1 cellular context compared by ENCODE assay signal in genomic region chr6:90403489-90404381, GRCh38.
TF ChIP-seq lines count a peak whose summit lies in the region.

No MANE protein-coding gene starts in this region.

TF ChIP-seq in HEK293, 187 proteins besides CTCF, POLR2A, EP300 and RAD21 (continued from another document and continues in another):
- TF ChIP-seq, protein P1, sequence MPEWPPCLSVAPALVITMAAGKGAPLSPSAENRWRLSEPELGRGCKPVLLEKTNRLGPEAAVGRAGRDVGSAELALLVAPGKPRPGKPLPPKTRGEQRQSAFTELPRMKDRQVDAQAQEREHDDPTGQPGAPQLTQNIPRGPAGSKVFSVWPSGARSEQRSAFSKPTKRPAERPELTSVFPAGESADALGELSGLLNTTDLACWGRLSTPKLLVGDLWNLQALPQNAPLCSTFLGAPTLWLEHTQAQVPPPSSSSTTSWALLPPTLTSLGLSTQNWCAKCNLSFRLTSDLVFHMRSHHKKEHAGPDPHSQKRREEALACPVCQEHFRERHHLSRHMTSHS (tag by site-specific recombination; IDR thresholded peaks at IDR 0.05) = no peak
- no peak for TF ChIP-seq ZFHX2 (tag by site-specific recombination; conservative IDR thresholded peaks at IDR 0.05)
- TF ChIP-seq ZNF501 (tag by site-specific recombination; IDR thresholded peaks at IDR 0.05) = no peak
- TF ChIP-seq, protein P2, sequence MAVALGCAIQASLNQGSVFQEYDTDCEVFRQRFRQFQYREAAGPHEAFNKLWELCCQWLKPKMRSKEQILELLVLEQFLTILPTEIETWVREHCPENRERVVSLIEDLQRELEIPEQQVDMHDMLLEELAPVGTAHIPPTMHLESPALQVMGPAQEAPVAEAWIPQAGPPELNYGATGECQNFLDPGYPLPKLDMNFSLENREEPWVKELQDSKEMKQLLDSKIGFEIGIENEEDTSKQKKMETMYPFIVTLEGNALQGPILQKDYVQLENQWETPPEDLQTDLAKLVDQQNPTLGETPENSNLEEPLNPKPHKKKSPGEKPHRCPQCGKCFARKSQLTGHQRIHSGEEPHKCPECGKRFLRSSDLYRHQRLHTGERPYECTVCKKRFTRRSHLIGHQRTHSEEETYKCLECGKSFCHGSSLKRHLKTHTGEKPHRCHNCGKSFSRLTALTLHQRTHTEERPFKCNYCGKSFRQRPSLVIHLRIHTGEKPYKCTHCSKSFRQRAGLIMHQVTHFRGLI (tag by site-specific recombination; IDR thresholded peaks at IDR 0.05) = no peak
- TF ChIP-seq SP2 (tag by site-specific recombination; IDR thresholded peaks at IDR 0.05) = no peak
- TF ChIP-seq ZNF514 (tag by site-specific recombination; IDR thresholded peaks at IDR 0.05) = no peak
- TF ChIP-seq ZFP41 (tag by site-specific recombination; IDR thresholded peaks at IDR 0.05; ENCODE audit: borderline replicate concordance) = no peak
- TF ChIP-seq AEBP2 (tag by site-specific recombination; IDR thresholded peaks at IDR 0.05; ENCODE audit: borderline replicate concordance) = no peak
- TF ChIP-seq SP3 (tag by site-specific recombination; IDR thresholded peaks at IDR 0.05) = no peak
- no peak for TF ChIP-seq ZNF830 (tag by site-specific recombination; IDR thresholded peaks at IDR 0.05; ENCODE audit: low read depth)
- no peak for TF ChIP-seq MYNN (tag by site-specific recombination; IDR thresholded peaks at IDR 0.05; ENCODE audit: borderline replicate concordance)
- TF ChIP-seq ZNF341 (tag by site-specific recombination; IDR thresholded peaks at IDR 0.05; ENCODE audit: low read depth) = no peak
- no peak for TF ChIP-seq ZNF701 (tag by site-specific recombination; IDR thresholded peaks at IDR 0.05)
- TF ChIP-seq, protein P3, sequence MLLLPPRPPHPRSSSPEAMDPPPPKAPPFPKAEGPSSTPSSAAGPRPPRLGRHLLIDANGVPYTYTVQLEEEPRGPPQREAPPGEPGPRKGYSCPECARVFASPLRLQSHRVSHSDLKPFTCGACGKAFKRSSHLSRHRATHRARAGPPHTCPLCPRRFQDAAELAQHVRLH (tag by site-specific recombination; IDR thresholded peaks at IDR 0.05) = peak; percentile 62
- TF ChIP-seq ZNF335 (tag by site-specific recombination; conservative IDR thresholded peaks at IDR 0.05) = no peak
- no peak for TF ChIP-seq MEIS1 (CRISPR knock-in tag; IDR thresholded peaks at IDR 0.05; ENCODE audit: borderline replicate concordance)
- no peak for TF ChIP-seq TSHZ1 (tag by site-specific recombination; IDR thresholded peaks at IDR 0.05; ENCODE audit: borderline replicate concordance)
- no peak for TF ChIP-seq ZNF548 (tag by site-specific recombination; IDR thresholded peaks at IDR 0.05)
- TF ChIP-seq ZNF10 (tag by site-specific recombination; IDR thresholded peaks at IDR 0.05) = no peak
- TF ChIP-seq RBAK (tag by site-specific recombination; IDR thresholded peaks at IDR 0.05) = no peak
- TF ChIP-seq ZFP37 (tag by site-specific recombination; IDR thresholded peaks at IDR 0.05) = no peak
- no peak for TF ChIP-seq ZNF426 (tag by site-specific recombination; IDR thresholded peaks at IDR 0.05)
- no peak for TF ChIP-seq ZNF211 (tag by site-specific recombination; IDR thresholded peaks at IDR 0.05; ENCODE audit: low read depth)
- TF ChIP-seq, protein P4, sequence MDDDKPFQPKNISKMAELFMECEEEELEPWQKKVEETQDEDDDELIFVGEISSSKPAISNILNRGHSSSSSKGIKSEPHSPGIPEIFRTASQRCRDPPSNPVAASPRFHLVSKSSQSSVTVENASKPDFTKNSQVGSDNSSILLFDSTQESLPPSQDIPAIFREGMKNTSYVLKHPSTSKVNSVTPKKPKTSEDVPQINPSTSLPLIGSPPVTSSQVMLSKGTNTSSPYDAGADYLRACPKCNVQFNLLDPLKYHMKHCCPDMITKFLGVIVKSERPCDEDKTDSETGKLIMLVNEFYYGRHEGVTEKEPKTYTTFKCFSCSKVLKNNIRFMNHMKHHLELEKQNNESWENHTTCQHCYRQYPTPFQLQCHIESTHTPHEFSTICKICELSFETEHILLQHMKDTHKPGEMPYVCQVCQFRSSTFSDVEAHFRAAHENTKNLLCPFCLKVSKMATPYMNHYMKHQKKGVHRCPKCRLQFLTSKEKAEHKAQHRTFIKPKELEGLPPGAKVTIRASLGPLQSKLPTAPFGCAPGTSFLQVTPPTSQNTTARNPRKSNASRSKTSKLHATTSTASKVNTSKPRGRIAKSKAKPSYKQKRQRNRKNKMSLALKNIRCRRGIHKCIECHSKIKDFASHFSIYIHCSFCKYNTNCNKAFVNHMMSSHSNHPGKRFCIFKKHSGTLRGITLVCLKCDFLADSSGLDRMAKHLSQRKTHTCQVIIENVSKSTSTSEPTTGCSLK (tag by site-specific recombination; IDR thresholded peaks at IDR 0.05) = no peak
- TF ChIP-seq ZSCAN23 (tag by site-specific recombination; IDR thresholded peaks at IDR 0.05) = no peak
- no peak for TF ChIP-seq ZSCAN5A (tag by site-specific recombination; IDR thresholded peaks at IDR 0.05)
- TF ChIP-seq ZNF530 (tag by site-specific recombination; IDR thresholded peaks at IDR 0.05; ENCODE audit: low read depth) = no peak
- TF ChIP-seq ZNF791 (tag by site-specific recombination; IDR thresholded peaks at IDR 0.05) = no peak
- no peak for TF ChIP-seq ZNF645 (tag by site-specific recombination; IDR thresholded peaks at IDR 0.05)
- TF ChIP-seq ZNF174 (tag by site-specific recombination; IDR thresholded peaks at IDR 0.05) = no peak
- TF ChIP-seq KLF10 (tag by site-specific recombination; IDR thresholded peaks at IDR 0.05) = no peak
- TF ChIP-seq ZNF560 (tag by site-specific recombination; IDR thresholded peaks at IDR 0.05; ENCODE audit: borderline replicate concordance) = no peak
- TF ChIP-seq ZNF366 (tag by site-specific recombination; conservative IDR thresholded peaks at IDR 0.05) = no peak
- TF ChIP-seq ZNF626 (tag by site-specific recombination; IDR thresholded peaks at IDR 0.05) = no peak
- TF ChIP-seq PATZ1 (tag by site-specific recombination; IDR thresholded peaks at IDR 0.05) = 0 out of 2 replicates have a peak, but pooled peaks have one; percentile 31
- TF ChIP-seq, protein P5, sequence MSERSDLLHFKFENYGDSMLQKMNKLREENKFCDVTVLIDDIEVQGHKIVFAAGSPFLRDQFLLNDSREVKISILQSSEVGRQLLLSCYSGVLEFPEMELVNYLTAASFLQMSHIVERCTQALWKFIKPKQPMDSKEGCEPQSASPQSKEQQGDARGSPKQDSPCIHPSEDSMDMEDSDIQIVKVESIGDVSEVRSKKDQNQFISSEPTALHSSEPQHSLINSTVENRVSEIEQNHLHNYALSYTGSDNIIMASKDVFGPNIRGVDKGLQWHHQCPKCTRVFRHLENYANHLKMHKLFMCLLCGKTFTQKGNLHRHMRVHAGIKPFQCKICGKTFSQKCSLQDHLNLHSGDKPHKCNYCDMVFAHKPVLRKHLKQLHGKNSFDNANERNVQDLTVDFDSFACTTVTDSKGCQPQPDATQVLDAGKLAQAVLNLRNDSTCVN (tag by site-specific recombination; optimal IDR thresholded peaks at IDR 0.05) = no peak
- TF ChIP-seq, protein P6, sequence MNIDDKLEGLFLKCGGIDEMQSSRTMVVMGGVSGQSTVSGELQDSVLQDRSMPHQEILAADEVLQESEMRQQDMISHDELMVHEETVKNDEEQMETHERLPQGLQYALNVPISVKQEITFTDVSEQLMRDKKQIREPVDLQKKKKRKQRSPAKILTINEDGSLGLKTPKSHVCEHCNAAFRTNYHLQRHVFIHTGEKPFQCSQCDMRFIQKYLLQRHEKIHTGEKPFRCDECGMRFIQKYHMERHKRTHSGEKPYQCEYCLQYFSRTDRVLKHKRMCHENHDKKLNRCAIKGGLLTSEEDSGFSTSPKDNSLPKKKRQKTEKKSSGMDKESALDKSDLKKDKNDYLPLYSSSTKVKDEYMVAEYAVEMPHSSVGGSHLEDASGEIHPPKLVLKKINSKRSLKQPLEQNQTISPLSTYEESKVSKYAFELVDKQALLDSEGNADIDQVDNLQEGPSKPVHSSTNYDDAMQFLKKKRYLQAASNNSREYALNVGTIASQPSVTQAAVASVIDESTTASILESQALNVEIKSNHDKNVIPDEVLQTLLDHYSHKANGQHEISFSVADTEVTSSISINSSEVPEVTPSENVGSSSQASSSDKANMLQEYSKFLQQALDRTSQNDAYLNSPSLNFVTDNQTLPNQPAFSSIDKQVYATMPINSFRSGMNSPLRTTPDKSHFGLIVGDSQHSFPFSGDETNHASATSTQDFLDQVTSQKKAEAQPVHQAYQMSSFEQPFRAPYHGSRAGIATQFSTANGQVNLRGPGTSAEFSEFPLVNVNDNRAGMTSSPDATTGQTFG (tag by site-specific recombination; IDR thresholded peaks at IDR 0.05; ENCODE audit: borderline replicate concordance) = no peak
- TF ChIP-seq ZNF202 (tag by site-specific recombination; IDR thresholded peaks at IDR 0.05; ENCODE audit: borderline replicate concordance) = no peak
- no peak for TF ChIP-seq ZBTB1 (tag by site-specific recombination; IDR thresholded peaks at IDR 0.05)
